1 cellular context compared by ENCODE assay signal in the genomic region with DNA sequence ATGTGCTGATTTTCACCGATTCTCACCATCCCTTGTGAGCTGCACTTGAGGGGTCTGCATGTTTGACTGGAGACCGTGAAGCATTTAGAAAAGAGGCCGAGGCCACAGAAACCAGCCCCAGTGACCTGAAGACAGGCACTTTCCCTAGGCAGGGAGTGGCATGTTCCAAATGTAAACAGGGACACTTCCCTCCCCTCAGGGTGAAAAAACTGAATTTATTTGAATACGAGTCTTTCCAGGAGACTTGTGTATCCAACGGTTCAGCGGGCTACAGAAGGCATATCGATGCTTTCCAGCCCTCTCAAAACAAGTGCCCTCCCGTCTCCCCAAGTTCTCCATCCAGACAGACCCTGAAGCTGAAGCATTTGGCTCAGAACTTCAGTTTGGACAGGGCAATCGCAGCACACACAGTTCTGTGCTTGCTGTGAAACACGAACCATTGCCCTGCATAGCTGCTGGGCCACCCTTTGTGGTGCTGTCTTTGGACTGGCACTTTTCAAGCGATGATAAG.
TF ChIP-seq lines count a peak whose summit lies in the region.

No MANE protein-coding gene starts in this region.

TF ChIP-seq in HEK293, 187 proteins besides CTCF, POLR2A, EP300 and RAD21 (continued from another document):
- TF ChIP-seq, protein P1, sequence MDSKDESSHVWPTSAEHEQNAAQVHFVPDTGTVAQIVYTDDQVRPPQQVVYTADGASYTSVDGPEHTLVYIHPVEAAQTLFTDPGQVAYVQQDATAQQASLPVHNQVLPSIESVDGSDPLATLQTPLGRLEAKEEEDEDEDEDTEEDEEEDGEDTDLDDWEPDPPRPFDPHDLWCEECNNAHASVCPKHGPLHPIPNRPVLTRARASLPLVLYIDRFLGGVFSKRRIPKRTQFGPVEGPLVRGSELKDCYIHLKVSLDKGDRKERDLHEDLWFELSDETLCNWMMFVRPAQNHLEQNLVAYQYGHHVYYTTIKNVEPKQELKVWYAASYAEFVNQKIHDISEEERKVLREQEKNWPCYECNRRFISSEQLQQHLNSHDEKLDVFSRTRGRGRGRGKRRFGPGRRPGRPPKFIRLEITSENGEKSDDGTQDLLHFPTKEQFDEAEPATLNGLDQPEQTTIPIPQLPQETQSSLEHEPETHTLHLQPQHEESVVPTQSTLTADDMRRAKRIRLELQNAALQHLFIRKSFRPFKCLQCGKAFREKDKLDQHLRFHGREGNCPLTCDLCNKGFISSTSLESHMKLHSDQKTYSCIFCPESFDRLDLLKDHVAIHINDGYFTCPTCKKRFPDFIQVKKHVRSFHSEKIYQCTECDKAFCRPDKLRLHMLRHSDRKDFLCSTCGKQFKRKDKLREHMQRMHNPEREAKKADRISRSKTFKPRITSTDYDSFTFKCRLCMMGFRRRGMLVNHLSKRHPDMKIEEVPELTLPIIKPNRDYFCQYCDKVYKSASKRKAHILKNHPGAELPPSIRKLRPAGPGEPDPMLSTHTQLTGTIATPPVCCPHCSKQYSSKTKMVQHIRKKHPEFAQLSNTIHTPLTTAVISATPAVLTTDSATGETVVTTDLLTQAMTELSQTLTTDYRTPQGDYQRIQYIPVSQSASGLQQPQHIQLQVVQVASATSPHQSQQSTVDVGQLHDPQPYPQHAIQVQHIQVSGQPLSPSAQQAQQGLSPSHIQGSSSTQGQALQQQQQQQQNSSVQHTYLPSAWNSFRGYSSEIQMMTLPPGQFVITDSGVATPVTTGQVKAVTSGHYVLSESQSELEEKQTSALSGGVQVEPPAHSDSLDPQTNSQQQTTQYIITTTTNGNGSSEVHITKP (tag by site-specific recombination; IDR thresholded peaks at IDR 0.05): 0 out of 2 replicates have a peak, but pooled peaks have one; percentile 18
- TF ChIP-seq ZNF324 (tag by site-specific recombination; IDR thresholded peaks at IDR 0.05) (no peak), ZNF37A (tag by site-specific recombination; IDR thresholded peaks at IDR 0.05) (no peak), ZBTB8A (tag by site-specific recombination; IDR thresholded peaks at IDR 0.05) (peak; percentile 59), ZBTB1 (tag by site-specific recombination; IDR thresholded peaks at IDR 0.05) (no peak)
